In the genomic region with DNA sequence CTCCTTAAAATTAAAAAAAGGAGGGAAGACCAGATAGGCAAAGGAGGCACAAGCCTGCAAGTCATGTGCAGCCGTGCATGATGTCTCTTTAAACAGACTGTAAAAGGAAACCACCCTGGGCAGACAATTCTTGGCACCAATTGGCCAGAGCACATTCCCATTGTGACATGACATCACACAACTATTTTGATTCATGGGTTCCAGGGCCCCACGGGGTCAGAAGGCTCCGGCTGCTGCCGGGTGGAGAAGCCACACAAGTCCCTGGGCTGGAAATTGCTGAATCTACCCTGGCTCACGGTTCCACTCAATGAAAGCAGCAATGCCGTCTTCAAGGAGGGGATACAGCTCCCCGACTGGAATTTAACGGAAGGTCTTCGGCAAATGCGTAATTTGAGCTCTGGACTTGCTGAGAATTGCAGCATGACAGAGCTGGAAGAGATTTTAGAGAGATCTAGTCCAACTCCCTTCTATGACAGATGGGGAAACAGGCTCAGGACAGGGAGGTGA, we compare ENCODE assay signal across 8 cellular contexts.
A peak's percentile ranks its signal among the peaks of the same experiment; 100 is the strongest.
DNase-seq lines count a peak whose midpoint lies in the region; ATAC-seq, FAIRE-seq and TF ChIP-seq lines count a peak whose summit lies in the region.

No MANE protein-coding gene starts in this region.

- H3K4me2 ChIP-seq in A549 = peak overlapping the region; percentile 84

- peak overlapping the region; percentile 78 to 85 for H3K27ac ChIP-seq in A549

- peaks cover 10% of the 10 kb centered on the region for H3K27me3 Mint-ChIP-seq in progenitor cell of endocrine pancreas
- H3K27me3 Mint-ChIP-seq in stimulated activated memory B cell treated with anti-CD40 and anti-IgM and Interleukin-4, amounts not matched to agents 10 μg/mL and 1 μg/mL and 100 μg/mL, for 72 hours = no peaks in the 10 kb centered on the region

- FAIRE-seq in A549 (lab: Jason Lieb, UNC) = no peak

- H3K9me3 ChIP-seq in A549 = peaks cover 4% of the 10 kb centered on the region; the same call in 1 of the 3 replicates

- H3K4me1 ChIP-seq in A549 = peaks cover 17% of the 10 kb centered on the region

- peak; percentile 93 to 94 for ATAC-seq in A549
- peak; percentile 94 for ATAC-seq in SK-N-SH treated with all-trans-retinoic acid at 6 μM for 48 hours
- no peak for ATAC-seq in stimulated activated memory B cell treated with anti-CD40 and anti-IgM and Interleukin-4, amounts not matched to agents 10 μg/mL and 1 μg/mL and 100 μg/mL, for 72 hours

- H3K9me3 Mint-ChIP-seq in progenitor cell of endocrine pancreas (ENCODE audit: low read depth) = peaks cover 6% of the 10 kb centered on the region
- no peaks in the 10 kb centered on the region for H3K9me3 Mint-ChIP-seq in stimulated activated memory B cell treated with anti-CD40 and anti-IgM and Interleukin-4, amounts not matched to agents 10 μg/mL and 1 μg/mL and 100 μg/mL, for 72 hours

- DNase-seq in A549 (ENCODE audit: low read depth in 1 of 2, low spot score in 1 of 2) (peak; percentile 84 to 98), HuH-7 (ENCODE audit: low spot score) (peak; percentile 90), foreskin melanocyte (peak; percentile 95), progenitor cell of endocrine pancreas (ENCODE audit: low spot score, unreplicated experiment) (no peak), hippocampal formation (lab: John Stamatoyannopoulos, UW) (no peak), NCI-H1694 (lab: John Stamatoyannopoulos, UW) (no peak)

- 0 out of 2 replicates have a peak, but pooled peaks have one; percentile 21 for TF ChIP-seq POLR2A in A549 (IDR thresholded peaks at IDR 0.05; ENCODE audit: low read length)

- no peak; a peak in 1 of 5 replicates for TF ChIP-seq EP300 in A549 (IDR thresholded peaks at IDR 0.05)

- H3K4me1 Mint-ChIP-seq in progenitor cell of endocrine pancreas (ENCODE audit: low read depth) = peaks cover 8% of the 10 kb centered on the region
- peaks cover 21% of the 10 kb centered on the region for H3K4me1 Mint-ChIP-seq in stimulated activated memory B cell treated with anti-CD40 and anti-IgM and Interleukin-4, amounts not matched to agents 10 μg/mL and 1 μg/mL and 100 μg/mL, for 72 hours

- peak overlapping the region; percentile 46 for H3K4me3 ChIP-seq in A549

- peak overlapping the region; percentile 11 for H3K4me3 Mint-ChIP-seq in progenitor cell of endocrine pancreas (ENCODE audit: low read depth)
- no peak overlapping the region for H3K4me3 Mint-ChIP-seq in stimulated activated memory B cell treated with anti-CD40 and anti-IgM and Interleukin-4, amounts not matched to agents 10 μg/mL and 1 μg/mL and 100 μg/mL, for 72 hours

- H3K36me3 Mint-ChIP-seq in progenitor cell of endocrine pancreas (ENCODE audit: insufficient read depth) = peaks cover 2% of the 10 kb centered on the region
- H3K36me3 Mint-ChIP-seq in stimulated activated memory B cell treated with anti-CD40 and anti-IgM and Interleukin-4, amounts not matched to agents 10 μg/mL and 1 μg/mL and 100 μg/mL, for 72 hours = peaks cover 5% of the 10 kb centered on the region

- TF ChIP-seq CTCF in A549 (IDR thresholded peaks at IDR 0.05) (no peak), progenitor cell of endocrine pancreas (IDR thresholded peaks at IDR 0.05; ENCODE audit: unreplicated experiment) (no peak)

- POLR2A ChIA-PET in A549 (lab: Yijun Ruan, JAX) = interaction anchor here (1.9 kb wide), 1 partner anchor 104 kb away, joined by 7 read pairs; no protein-coding TSS in a partner anchor

- under 1% methylated on average over 7 of the region's 10 CpGs for WGBS in A549 (ENCODE audit: missing lambda C conversion rate)

- H3K27ac Mint-ChIP-seq in progenitor cell of endocrine pancreas = peak overlapping the region; percentile 73
- no peak overlapping the region for H3K27ac Mint-ChIP-seq in stimulated activated memory B cell treated with anti-CD40 and anti-IgM and Interleukin-4, amounts not matched to agents 10 μg/mL and 1 μg/mL and 100 μg/mL, for 72 hours

- CTCF ChIA-PET in A549 (lab: Yijun Ruan, JAX) = interaction anchor here (1.1 to 5.3 kb wide), 14 partner anchors 9 to 111 kb away, joined by 3 to 38 read pairs (median 7); no protein-coding TSS in a partner anchor

- no peak; a peak in 1 of 5 replicates for TF ChIP-seq RAD21 in A549 (conservative IDR thresholded peaks at IDR 0.05 in 1 of 2, IDR thresholded peaks at IDR 0.05 in 1 of 2)

TF ChIP-seq in A549, 52 proteins besides CTCF, POLR2A, EP300 and RAD21 (continues in another document):
- TF ChIP-seq CHD4 (IDR thresholded peaks at IDR 0.05; ENCODE audit: borderline replicate concordance) = no peak
- TF ChIP-seq PBX3 (IDR thresholded peaks at IDR 0.05) = 0 out of 2 replicates have a peak, but pooled peaks have one; percentile 23
- no peak for TF ChIP-seq RNF2 (IDR thresholded peaks at IDR 0.05; ENCODE audit: borderline replicate concordance, low read depth)
- peak; percentile 94 for TF ChIP-seq HOXB5 (CRISPR knock-in tag; IDR thresholded peaks at IDR 0.05)
- peak; percentile 22; the same call in 1 of the 3 replicates for TF ChIP-seq SMC3 (IDR thresholded peaks at IDR 0.05)
- no peak for TF ChIP-seq CHD2 (IDR thresholded peaks at IDR 0.05; ENCODE audit: low read length, partially characterized antibody)
- no peak for TF ChIP-seq KDM1A (IDR thresholded peaks at IDR 0.05; ENCODE audit: low read depth)
- TF ChIP-seq HOXB13 (CRISPR knock-in tag; IDR thresholded peaks at IDR 0.05; ENCODE audit: low read depth) = no peak
- TF ChIP-seq JUN (IDR thresholded peaks at IDR 0.05) = peak in 1 of 2 experiments; percentile 35; a peak in 1 of 5 replicates
- TF ChIP-seq PHF8 (IDR thresholded peaks at IDR 0.05; ENCODE audit: borderline replicate concordance, low read depth) = no peak
- no peak for TF ChIP-seq ESRRA (IDR thresholded peaks at IDR 0.05; ENCODE audit: borderline replicate concordance, low read length)
- TF ChIP-seq JUNB (IDR thresholded peaks at IDR 0.05) = 0 out of 2 replicates have a peak, but pooled peaks have one; percentile 19
- no peak for TF ChIP-seq HOXA7 (CRISPR knock-in tag; IDR thresholded peaks at IDR 0.05)
- TF ChIP-seq, protein P1, sequence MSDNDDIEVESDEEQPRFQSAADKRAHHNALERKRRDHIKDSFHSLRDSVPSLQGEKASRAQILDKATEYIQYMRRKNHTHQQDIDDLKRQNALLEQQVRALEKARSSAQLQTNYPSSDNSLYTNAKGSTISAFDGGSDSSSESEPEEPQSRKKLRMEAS (IDR thresholded peaks at IDR 0.05) = peak; percentile 72
- TF ChIP-seq HEYL (CRISPR knock-in tag; IDR thresholded peaks at IDR 0.05) = no peak
- TF ChIP-seq CBX2 (IDR thresholded peaks at IDR 0.05; ENCODE audit: borderline replicate concordance, low read depth) = no peak
- no peak for TF ChIP-seq POLR2AphosphoS2 (conservative IDR thresholded peaks at IDR 0.05; ENCODE audit: low read length)
- no peak for TF ChIP-seq MAFK (IDR thresholded peaks at IDR 0.05; ENCODE audit: partially characterized antibody)

TF ChIP-seq in SK-N-SH treated with all-trans-retinoic acid at 6 μM for 48 hours, 23 proteins besides CTCF, POLR2A, EP300 and RAD21 (continues in another document):
- TF ChIP-seq CSRNP3 (CRISPR knock-in tag; IDR thresholded peaks at IDR 0.05) = no peak
- TF ChIP-seq, protein P2, sequence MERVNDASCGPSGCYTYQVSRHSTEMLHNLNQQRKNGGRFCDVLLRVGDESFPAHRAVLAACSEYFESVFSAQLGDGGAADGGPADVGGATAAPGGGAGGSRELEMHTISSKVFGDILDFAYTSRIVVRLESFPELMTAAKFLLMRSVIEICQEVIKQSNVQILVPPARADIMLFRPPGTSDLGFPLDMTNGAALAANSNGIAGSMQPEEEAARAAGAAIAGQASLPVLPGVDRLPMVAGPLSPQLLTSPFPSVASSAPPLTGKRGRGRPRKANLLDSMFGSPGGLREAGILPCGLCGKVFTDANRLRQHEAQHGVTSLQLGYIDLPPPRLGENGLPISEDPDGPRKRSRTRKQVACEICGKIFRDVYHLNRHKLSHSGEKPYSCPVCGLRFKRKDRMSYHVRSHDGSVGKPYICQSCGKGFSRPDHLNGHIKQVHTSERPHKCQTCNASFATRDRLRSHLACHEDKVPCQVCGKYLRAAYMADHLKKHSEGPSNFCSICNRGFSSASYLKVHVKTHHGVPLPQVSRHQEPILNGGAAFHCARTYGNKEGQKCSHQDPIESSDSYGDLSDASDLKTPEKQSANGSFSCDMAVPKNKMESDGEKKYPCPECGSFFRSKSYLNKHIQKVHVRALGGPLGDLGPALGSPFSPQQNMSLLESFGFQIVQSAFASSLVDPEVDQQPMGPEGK (CRISPR knock-in tag; IDR thresholded peaks at IDR 0.05; ENCODE audit: borderline replicate concordance) = no peak
- TF ChIP-seq ESRRG (CRISPR knock-in tag; IDR thresholded peaks at IDR 0.05) = no peak
- no peak for TF ChIP-seq ZFP30 (CRISPR knock-in tag; IDR thresholded peaks at IDR 0.05)
- TF ChIP-seq BACH2 (CRISPR knock-in tag; IDR thresholded peaks at IDR 0.05; ENCODE audit: borderline replicate concordance) = no peak
- TF ChIP-seq, protein P3, sequence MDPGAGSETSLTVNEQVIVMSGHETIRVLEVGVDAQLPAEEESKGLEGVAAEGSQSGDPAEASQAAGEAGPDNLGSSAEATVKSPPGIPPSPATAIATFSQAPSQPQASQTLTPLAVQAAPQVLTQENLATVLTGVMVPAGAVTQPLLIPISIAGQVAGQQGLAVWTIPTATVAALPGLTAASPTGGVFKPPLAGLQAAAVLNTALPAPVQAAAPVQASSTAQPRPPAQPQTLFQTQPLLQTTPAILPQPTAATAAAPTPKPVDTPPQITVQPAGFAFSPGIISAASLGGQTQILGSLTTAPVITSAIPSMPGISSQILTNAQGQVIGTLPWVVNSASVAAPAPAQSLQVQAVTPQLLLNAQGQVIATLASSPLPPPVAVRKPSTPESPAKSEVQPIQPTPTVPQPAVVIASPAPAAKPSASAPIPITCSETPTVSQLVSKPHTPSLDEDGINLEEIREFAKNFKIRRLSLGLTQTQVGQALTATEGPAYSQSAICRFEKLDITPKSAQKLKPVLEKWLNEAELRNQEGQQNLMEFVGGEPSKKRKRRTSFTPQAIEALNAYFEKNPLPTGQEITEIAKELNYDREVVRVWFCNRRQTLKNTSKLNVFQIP (CRISPR knock-in tag; IDR thresholded peaks at IDR 0.05; ENCODE audit: borderline replicate concordance, low read depth) = no peak
- TF ChIP-seq TOX (CRISPR knock-in tag; IDR thresholded peaks at IDR 0.05; ENCODE audit: borderline replicate concordance) = no peak

Comparison
In these comparisons a context has a peak if more than half of its experiments do, and no peak if none do; other contexts are left out.
1. DNase-seq: peak in A549 (2 of 2), HuH-7 (single experiment) and foreskin melanocyte (single experiment); none in progenitor cell of endocrine pancreas (single experiment), hippocampal formation (0 of 2) and NCI-H1694 (single experiment).